Comparison of ENCODE assay signal across 22 cellular contexts in the genomic region with DNA sequence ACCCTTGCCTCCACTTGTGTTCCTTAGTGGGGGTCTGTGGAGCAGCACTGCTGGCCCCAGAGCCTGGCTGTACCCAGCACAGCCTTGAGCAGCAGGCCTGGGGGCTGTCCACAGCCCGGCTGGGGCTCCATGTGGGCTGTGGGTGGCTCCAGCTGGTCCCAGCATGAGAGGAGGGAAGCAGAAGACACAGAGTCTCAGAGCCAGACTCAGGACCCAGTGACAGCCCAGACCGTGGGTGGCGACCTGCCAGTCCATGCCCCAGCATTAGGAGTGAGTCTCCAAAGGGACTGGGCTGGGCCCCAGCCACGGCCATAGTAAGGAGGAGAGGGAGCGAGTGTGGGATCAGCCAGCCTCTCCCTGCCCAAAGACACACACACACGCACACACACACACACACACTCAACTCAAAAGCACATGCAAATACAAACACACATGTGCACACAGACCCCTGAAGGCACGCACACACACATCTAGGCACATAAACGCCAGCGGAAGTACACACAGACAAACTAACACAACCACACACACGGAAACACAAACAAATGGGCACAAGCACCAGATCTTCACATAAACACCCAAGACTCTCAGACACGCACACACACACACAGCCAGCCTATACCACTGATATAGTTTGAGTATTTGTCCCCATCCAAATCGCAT. TPM values are rescaled to one million over a fixed set of nuclear protein-coding genes. Genes with fewer than 3 reads are reported as not detected.
DNase-seq lines count a peak whose midpoint lies in the region; ATAC-seq and TF ChIP-seq lines count a peak whose summit lies in the region.
"Had no signal": no experiment of that assay in that cellular context is flagged by ENCODE, and none has a peak within 500 bp of the region (broad histone marks: within the 10 kb centered on the region; RNA-seq: fewer than 3 reads in every experiment).

No MANE protein-coding gene starts in this region.

- TF ChIP-seq CTCF in VCaP (conservative IDR thresholded peaks at IDR 0.05) (no peak), uterus (IDR thresholded peaks at IDR 0.05) (no peak)

- peak in 2 of 3 donors; percentile 63 to 68 for DNase-seq in right cardiac atrium
- DNase-seq in cardiac septum (ENCODE audit: low spot score) = no peak
- peak; percentile 43 for DNase-seq in medulla oblongata (ENCODE audit: extremely low spot score)
- DNase-seq in SHP77 treated with DMSO at 0.1 percent for 48 hours (lab: John Stamatoyannopoulos, UW) = no peak
- no peak for DNase-seq in uterus
- DNase-seq in immature natural killer cell = no peak
- DNase-seq in mucosa of gallbladder (ENCODE audit: low spot score) = no peak
- DNase-seq: AML-193, DMS79, H9, Karpas-422, NCI-H1694, NCI-H2081, NCI-H2171, NCI-H524 treated with DMSO at 0.1 percent for 48 hours, NCI-H82, SJCRH30 had no signal

- intact Hi-C loops in right cardiac atrium (cut with DNase I) (no loop called here), cardiac septum (cut with DNase I) (no loop called here), uterus (cut with DNase I; ENCODE audit: low total_unique reads) (no loop called here)

- no peaks in the 10 kb centered on the region for H3K9me3 ChIP-seq in right cardiac atrium (ENCODE audit: control insufficient read depth, low read length)
- H3K9me3 ChIP-seq in uterus = no peaks in the 10 kb centered on the region
- H3K9me3 ChIP-seq: SJCRH30 had no signal

- 81% methylated on average over 12 of the region's 12 CpGs for WGBS in right cardiac atrium

- H3K9me3 Mint-ChIP-seq in immature natural killer cell = no peaks in the 10 kb centered on the region
- H3K9me3 Mint-ChIP-seq: H9 had no signal

- H3K27me3 ChIP-seq in right cardiac atrium (ENCODE audit: control insufficient read depth, insufficient read depth) (no peaks in the 10 kb centered on the region), uterus (no peaks in the 10 kb centered on the region)
- H3K27me3 ChIP-seq: SJCRH30 had no signal

- H3K4me1 Mint-ChIP-seq in immature natural killer cell = no peaks in the 10 kb centered on the region
- H3K4me1 Mint-ChIP-seq: CD14-positive monocyte had no signal

- no peak for TF ChIP-seq POLR2A in uterus (IDR thresholded peaks at IDR 0.05)

- no peak overlapping the region for H3K4me3 Mint-ChIP-seq in immature natural killer cell
- H3K4me3 Mint-ChIP-seq: CD14-positive monocyte, H9 had no signal

- no peaks in the 10 kb centered on the region for H3K36me3 ChIP-seq in uterus
- H3K36me3 ChIP-seq: SJCRH30 had no signal

- H3K27ac ChIP-seq in right cardiac atrium (ENCODE audit: low read length) (no peak overlapping the region), VCaP (peak overlapping the region; percentile 93; the same call in 1 of the 2 replicates), uterus (no peak overlapping the region)
- H3K27ac ChIP-seq: SJCRH30 had no signal

- H3K4me1 ChIP-seq in right cardiac atrium (ENCODE audit: control insufficient read depth, insufficient read depth, low read length) = peaks cover 5% of the 10 kb centered on the region
- no peaks in the 10 kb centered on the region for H3K4me1 ChIP-seq in uterus

- ATAC-seq in right cardiac atrium = no peak
- ATAC-seq: Panc1 had no signal

- H3K27ac Mint-ChIP-seq in immature natural killer cell = no peak overlapping the region
- H3K27ac Mint-ChIP-seq: CD14-positive monocyte, H9 had no signal

- peaks cover 0 to 4% (median 3%) of the 10 kb centered on the region in 3 donors for H3K36me3 Mint-ChIP-seq in immature natural killer cell

- H3K4me3 ChIP-seq in right cardiac atrium (ENCODE audit: low read length) (no peak overlapping the region), uterus (no peak overlapping the region)
- H3K4me3 ChIP-seq: SJCRH30 had no signal

- peaks cover 0 to 2% (median 0%) of the 10 kb centered on the region in 3 donors for H3K27me3 Mint-ChIP-seq in immature natural killer cell (ENCODE audit: low read depth in 3 of 3)

RNA-seq across cellular contexts. Expression of a gene that starts 16.7 kb away (rescaled TPM):
- under 1 TPM; 0.09 to 0.86 (median 0.68) TPM for total RNA-seq in right cardiac atrium
- polyA plus RNA-seq in right cardiac atrium = 0.57 TPM
- 0.65 TPM for total RNA-seq in cardiac septum
- total RNA-seq in uterus = 10 to 100 TPM in 1 of 4 donors, 1 to 10 TPM in 2, under 1 TPM in 1; 0.59 to 39.7 (median 3.1) TPM
- polyA plus RNA-seq in immature natural killer cell = not detected
- 0.46 TPM for total RNA-seq in mucosa of gallbladder
- total RNA-seq: A172 had no signal
- polyA plus RNA-seq: AG04450, CD14-positive monocyte had no signal

Comparison
In these comparisons a context has a peak if more than half of its experiments do, and no peak if none do; other contexts are left out.
1. DNase-seq: peak in right cardiac atrium (2 of 3) and medulla oblongata (single experiment); none in cardiac septum (single experiment), SHP77 treated with DMSO at 0.1 percent for 48 hours (single experiment), uterus (0 of 2), immature natural killer cell (0 of 3) and mucosa of gallbladder (single experiment).